1 cellular context compared by ENCODE assay signal in the genomic region with DNA sequence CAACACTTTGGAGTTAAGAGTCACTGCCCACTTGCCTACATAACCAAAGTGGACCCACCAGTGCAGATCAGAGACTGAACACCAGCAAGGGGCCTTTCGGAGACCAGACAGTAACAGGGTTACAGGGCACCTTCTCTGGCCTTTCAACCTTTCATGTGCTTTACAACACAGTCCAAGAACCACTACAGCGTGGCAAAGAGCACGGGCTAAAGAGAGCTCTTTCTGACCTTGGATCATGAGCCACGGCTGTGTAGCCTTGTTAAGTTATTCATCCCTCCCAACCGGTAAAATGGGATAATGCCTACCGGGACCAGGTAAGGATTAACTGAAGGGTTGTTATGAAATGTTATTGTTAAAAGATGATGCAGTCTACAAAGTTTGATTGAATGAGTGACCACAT.
TF ChIP-seq lines count a peak whose summit lies in the region.

No MANE protein-coding gene starts in this region.

TF ChIP-seq in WTC11, 78 proteins besides CTCF, POLR2A, EP300 and RAD21 (continued from another document):
- no peak for TF ChIP-seq MYBL2 (CRISPR knock-in tag; IDR thresholded peaks at IDR 0.05)
